25 cellular contexts compared by ENCODE assay signal in genomic region chr7:91674470-91674869, GRCh38.
A peak's percentile ranks its signal among the peaks of the same experiment; 100 is the strongest.
DNase-seq lines count a peak whose midpoint lies in the region; ATAC-seq, FAIRE-seq and TF ChIP-seq lines count a peak whose summit lies in the region.
"Had no signal": no experiment of that assay in that cellular context is flagged by ENCODE, and none has a peak within 500 bp of the region (broad histone marks: within the 10 kb centered on the region; RNA-seq: fewer than 3 reads in every experiment).

No MANE protein-coding gene starts in this region.

- no peak for FAIRE-seq in HepG2 (lab: Jason Lieb, UNC)
- FAIRE-seq: A204.1, GM12878, GM12892, GM18507 had no signal

- no peak for TF ChIP-seq CTCF in HepG2 (CRISPR knock-in tag; IDR thresholded peaks at IDR 0.05)
- no peak for TF ChIP-seq CTCF in right lobe of liver (IDR thresholded peaks at IDR 0.05)
- TF ChIP-seq CTCF in spleen (IDR thresholded peaks at IDR 0.05 in 8 of 11, conservative IDR thresholded peaks at IDR 0.05 in 3 of 11): no peak

- TF ChIP-seq EP300 in HepG2 (IDR thresholded peaks at IDR 0.05; ENCODE audit: low read depth in 2 of 2, low read length in 2 of 2) (no peak), HepG2 (CRISPR knock-in tag; IDR thresholded peaks at IDR 0.05; ENCODE audit: borderline replicate concordance) (no peak)

- no peak overlapping the region for H2AFZ ChIP-seq in HepG2 (ENCODE audit: low read length)

- ATAC-seq in left lobe of liver: peak; percentile 83
- ATAC-seq in HepG2: no peak
- peak; percentile 65 to 86 (median 81) for ATAC-seq in right lobe of liver
- ATAC-seq in HG02798 (IDR thresholded peaks at IDR 0.05; ENCODE audit: poor library complexity, unreplicated experiment): no peak
- ATAC-seq: GM12878 had no signal

- intact Hi-C loops in HepG2 (cut with micrococcal nuclease; ENCODE audit: unreplicated experiment): no loop called here
- intact Hi-C loops in right lobe of liver (cut with DNase I): no loop called here
- intact Hi-C loops in spleen (cut with DNase I; ENCODE audit: low total_unique reads): no loop called here

- H3K4me2 ChIP-seq in HepG2 (ENCODE audit: low read depth, low read length): no peak overlapping the region
- H3K4me2 ChIP-seq: BLaER1 had no signal

- 2% methylated on average over 4 of the region's 4 CpGs for WGBS in HepG2 (ENCODE audit: low lambda C conversion rate)
- 17% methylated on average over 4 of the region's 4 CpGs for WGBS in right lobe of liver (ENCODE audit: insufficient coverage, low coverage, low lambda C conversion rate, missing lambda C conversion rate)
- 65 to 78% (median 75%) methylated on average over 4 of the region's 4 CpGs for WGBS in spleen, 5 donors

- no peaks in the 10 kb centered on the region for H4K20me1 ChIP-seq in HepG2 (ENCODE audit: insufficient read depth, low read length)
- H4K20me1 ChIP-seq: BLaER1 had no signal

- H3K27me3 ChIP-seq in HepG2 (ENCODE audit: control insufficient read depth in 1 of 2, insufficient read depth in 2 of 2, low read length in 2 of 2) (no peaks in the 10 kb centered on the region), right lobe of liver (no peaks in the 10 kb centered on the region), spleen (replicated peaks in 1 of 7) (no peaks in the 10 kb centered on the region)
- H3K27me3 ChIP-seq: BE2C, BLaER1 had no signal

- CTCF ChIA-PET in HepG2 (lab: Yijun Ruan, JAX; ENCODE audit: low intra/inter-chr PET ratio, low total read pairs): no interaction called here

- H3K36me3 ChIP-seq in HepG2 (replicated peaks in 1 of 2; ENCODE audit: control insufficient read depth in 1 of 2, insufficient read depth in 2 of 2, low read length in 2 of 2) (no peaks in the 10 kb centered on the region), right lobe of liver (no peaks in the 10 kb centered on the region), spleen (no peaks in the 10 kb centered on the region)
- H3K36me3 ChIP-seq: BE2C, BLaER1 had no signal

- DNase-seq in left lobe of liver (ENCODE audit: low spot score) (peak; percentile 58), HepG2 (ENCODE audit: low spot score) (peak; percentile 10), right lobe of liver (peak in 2 of 3 donors; percentile 24 to 68), spleen (no peak)
- DNase-seq: 8988T; ACHN; BE2C; C1 segment of cervical spinal cord; CD4-positive, alpha-beta memory T cell; CD4-positive, CD25-positive, alpha-beta regulatory T cell; CD8-positive, alpha-beta memory T cell; COR-L47; DMS 273 treated with DMSO at 0.1 percent for 48 hours; DMS153; DMS53; DMS79; DND-41; EL; GDM1 had no signal

- H3K4me3 ChIP-seq in HepG2 (replicated peaks in 1 of 3; ENCODE audit: insufficient read depth in 1 of 3, low read depth in 2 of 3, low read length in 3 of 3) (no peak overlapping the region), right lobe of liver (no peak overlapping the region), spleen (no peak overlapping the region)
- H3K4me3 ChIP-seq: BLaER1, GM12878 had no signal

- in situ Hi-C loops in HepG2 (cut with HindIII; ENCODE audit: extremely low pct_ligation_motif_present, low pct_unique_long_range_greater_than_20kb): no loop called here

- TF ChIP-seq RAD21 in HepG2 (CRISPR knock-in tag; IDR thresholded peaks at IDR 0.05): no peak

- TF ChIP-seq POLR2A in HepG2 (IDR thresholded peaks at IDR 0.05; ENCODE audit: insufficient read depth in 1 of 2, low read depth in 2 of 2, low read length in 2 of 2) (no peak), right lobe of liver (IDR thresholded peaks at IDR 0.05) (no peak), spleen (IDR thresholded peaks at IDR 0.05) (no peak)

- no TSS peak for BruUV-seq in HepG2 (replicated peaks; lab: Mats Ljungman, UMichigan)

- no peak overlapping the region for H3K27ac ChIP-seq in HepG2 (ENCODE audit: extremely low read length, insufficient read depth, low read length)
- H3K27ac ChIP-seq in right lobe of liver: no peak overlapping the region
- H3K27ac ChIP-seq in spleen: no peak overlapping the region
- H3K27ac ChIP-seq: BLaER1 had no signal

- H3K4me1 ChIP-seq in HepG2 (ENCODE audit: insufficient read depth, low read length): no peaks in the 10 kb centered on the region
- H3K4me1 ChIP-seq in right lobe of liver: no peaks in the 10 kb centered on the region
- H3K4me1 ChIP-seq in spleen: no peaks in the 10 kb centered on the region
- H3K4me1 ChIP-seq: BE2C, BLaER1 had no signal

- POLR2A ChIA-PET in HepG2 (lab: Yijun Ruan, JAX): no interaction called here

- no peak overlapping the region for H3K9ac ChIP-seq in HepG2 (ENCODE audit: insufficient read depth, low read depth, low read length)
- H3K9ac ChIP-seq: BLaER1 had no signal

- H3K9me3 ChIP-seq in HepG2 (ENCODE audit: low read length) (no peaks in the 10 kb centered on the region), right lobe of liver (no peaks in the 10 kb centered on the region), spleen (peaks cover 0 to 13% (median 6%) of the 10 kb centered on the region in 8 donors)
- H3K9me3 ChIP-seq: BE2C had no signal

- no peaks in the 10 kb centered on the region for H3K79me2 ChIP-seq in HepG2 (ENCODE audit: insufficient read depth, low read length)

TF ChIP-seq in HepG2, 621 proteins besides CTCF, POLR2A, EP300 and RAD21:
- TF ChIP-seq HOXD1 (CRISPR knock-in tag; IDR thresholded peaks at IDR 0.05): no peak
- TF ChIP-seq, protein P1, sequence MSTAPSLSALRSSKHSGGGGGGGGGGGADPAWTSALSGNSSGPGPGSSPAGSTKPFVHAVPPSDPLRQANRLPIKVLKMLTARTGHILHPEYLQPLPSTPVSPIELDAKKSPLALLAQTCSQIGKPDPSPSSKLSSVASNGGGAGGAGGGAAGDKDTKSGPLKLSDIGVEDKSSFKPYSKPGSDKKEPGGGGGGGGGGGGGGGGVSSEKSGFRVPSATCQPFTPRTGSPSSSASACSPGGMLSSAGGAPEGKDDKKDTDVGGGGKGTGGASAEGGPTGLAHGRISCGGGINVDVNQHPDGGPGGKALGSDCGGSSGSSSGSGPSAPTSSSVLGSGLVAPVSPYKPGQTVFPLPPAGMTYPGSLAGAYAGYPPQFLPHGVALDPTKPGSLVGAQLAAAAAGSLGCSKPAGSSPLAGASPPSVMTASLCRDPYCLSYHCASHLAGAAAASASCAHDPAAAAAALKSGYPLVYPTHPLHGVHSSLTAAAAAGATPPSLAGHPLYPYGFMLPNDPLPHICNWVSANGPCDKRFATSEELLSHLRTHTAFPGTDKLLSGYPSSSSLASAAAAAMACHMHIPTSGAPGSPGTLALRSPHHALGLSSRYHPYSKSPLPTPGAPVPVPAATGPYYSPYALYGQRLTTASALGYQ (CRISPR knock-in tag; IDR thresholded peaks at IDR 0.05): no peak
- TF ChIP-seq UBTF (CRISPR knock-in tag; IDR thresholded peaks at IDR 0.05): no peak
- TF ChIP-seq, protein P2, sequence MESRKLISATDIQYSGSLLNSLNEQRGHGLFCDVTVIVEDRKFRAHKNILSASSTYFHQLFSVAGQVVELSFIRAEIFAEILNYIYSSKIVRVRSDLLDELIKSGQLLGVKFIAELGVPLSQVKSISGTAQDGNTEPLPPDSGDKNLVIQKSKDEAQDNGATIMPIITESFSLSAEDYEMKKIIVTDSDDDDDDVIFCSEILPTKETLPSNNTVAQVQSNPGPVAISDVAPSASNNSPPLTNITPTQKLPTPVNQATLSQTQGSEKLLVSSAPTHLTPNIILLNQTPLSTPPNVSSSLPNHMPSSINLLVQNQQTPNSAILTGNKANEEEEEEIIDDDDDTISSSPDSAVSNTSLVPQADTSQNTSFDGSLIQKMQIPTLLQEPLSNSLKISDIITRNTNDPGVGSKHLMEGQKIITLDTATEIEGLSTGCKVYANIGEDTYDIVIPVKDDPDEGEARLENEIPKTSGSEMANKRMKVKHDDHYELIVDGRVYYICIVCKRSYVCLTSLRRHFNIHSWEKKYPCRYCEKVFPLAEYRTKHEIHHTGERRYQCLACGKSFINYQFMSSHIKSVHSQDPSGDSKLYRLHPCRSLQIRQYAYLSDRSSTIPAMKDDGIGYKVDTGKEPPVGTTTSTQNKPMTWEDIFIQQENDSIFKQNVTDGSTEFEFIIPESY (CRISPR knock-in tag; IDR thresholded peaks at IDR 0.05): no peak
- no peak for TF ChIP-seq GATAD1 (CRISPR knock-in tag; IDR thresholded peaks at IDR 0.05)
- no peak for TF ChIP-seq ZBTB21 (CRISPR knock-in tag; IDR thresholded peaks at IDR 0.05)
- no peak for TF ChIP-seq YEATS4 (CRISPR knock-in tag; IDR thresholded peaks at IDR 0.05; ENCODE audit: borderline replicate concordance)
- TF ChIP-seq RFX1 (IDR thresholded peaks at IDR 0.05): no peak
- no peak for TF ChIP-seq TRIM24 (CRISPR knock-in tag; IDR thresholded peaks at IDR 0.05)
- TF ChIP-seq SKI (IDR thresholded peaks at IDR 0.05; ENCODE audit: partially characterized antibody): no peak
- TF ChIP-seq ZNF850 (CRISPR knock-in tag; conservative IDR thresholded peaks at IDR 0.05): no peak
- TF ChIP-seq ZNF343 (CRISPR knock-in tag; IDR thresholded peaks at IDR 0.05): no peak
- no peak for TF ChIP-seq CBFB (CRISPR knock-in tag; IDR thresholded peaks at IDR 0.05)

Comparison
In these comparisons a context has a peak if more than half of its experiments do, and no peak if none do; other contexts are left out.
1. ATAC-seq: peak in left lobe of liver (single experiment) and right lobe of liver (4 of 4); none in HepG2 (single experiment) and HG02798 (single experiment).